Comparison of ENCODE assay signal across 28 cellular contexts in the genomic region with DNA sequence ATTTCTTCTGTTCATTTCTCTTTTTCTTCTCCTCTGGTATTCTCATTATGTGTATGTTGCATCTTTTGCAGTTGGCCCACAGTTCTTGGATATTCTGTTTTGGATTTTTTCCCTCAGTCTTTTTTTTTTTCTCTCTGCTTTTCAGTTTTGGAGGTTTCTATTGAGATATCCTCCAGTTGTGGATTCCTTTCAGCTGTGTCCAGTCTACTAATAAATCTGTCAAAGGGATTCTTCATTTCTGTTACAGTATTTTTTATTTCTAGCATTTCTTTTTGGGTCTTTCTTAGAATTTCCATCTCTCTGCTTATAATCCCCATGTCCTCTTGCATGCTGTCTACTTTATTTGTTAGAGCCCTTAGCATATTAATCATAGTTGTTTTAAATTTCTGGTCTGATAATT. TPM values are rescaled to one million over a fixed set of nuclear protein-coding genes. Genes with fewer than 3 reads are reported as not detected.
"Had no signal": no experiment of that assay in that cellular context is flagged by ENCODE, and none has a peak within 500 bp of the region (broad histone marks: within the 10 kb centered on the region; RNA-seq: fewer than 3 reads in every experiment).

No MANE protein-coding gene starts in this region.

- H3K36me3 ChIP-seq: stomach, suprapubic skin, thoracic aorta, thyroid gland, tibial artery, tibial nerve, transverse colon, upper lobe of left lung, upper lobe of right lung, uterus, vagina had no signal

- H3K27me3 ChIP-seq: stomach, suprapubic skin, testis, thyroid gland, tibial artery, tibial nerve, transverse colon, upper lobe of left lung, upper lobe of right lung, vagina had no signal

- ATAC-seq: stimulated activated effector memory CD8-positive, alpha-beta T cell treated with anti-CD3 and anti-CD28 coated beads, Interleukin-12 subunit alpha, Interleukin-12 subunit beta, amount 100 ng/mL, for 72 hours; stimulated activated memory B cell treated with anti-CD40 and anti-IgM and Interleukin-4, amounts not matched to agents 10 μg/mL and 1 μg/mL and 100 μg/mL, for 72 hours; stimulated activated naive B cell treated with anti-CD40 and anti-IgM and Interleukin-4, amounts not matched to agents 10 μg/mL and 1 μg/mL and 100 μg/mL, for 72 hours; stimulated activated naive CD8-positive, alpha-beta T cell treated with anti-CD3 and anti-CD28 coated beads, Interleukin-15, amount 100 ng/mL, for 72 hours; stimulated activated naive CD8-positive, alpha-beta T cell treated with anti-CD3 and anti-CD28 coated beads, Interleukin-15, Interleukin-2, amounts not matched to agents 100 U/mL and 50 U/mL, for 24 hours; upper lobe of right lung had no signal

- H3K4me1 ChIP-seq: stomach, suprapubic skin, testis, tibial artery, tibial nerve, upper lobe of left lung, upper lobe of right lung, uterus, vagina had no signal

- H3K4me3 ChIP-seq: stomach, suprapubic skin, testis, thoracic aorta, thyroid gland, tibial artery, tibial nerve, transverse colon, upper lobe of left lung, upper lobe of right lung, uterus, vagina had no signal

- DNase-seq: stimulated activated CD4-positive, alpha-beta T cell treated with anti-CD3 and anti-CD28 coated beads, Interleukin-2, amount 100 ng/mL, for 48 hours; stimulated activated CD4-positive, alpha-beta T cell treated with anti-CD3 and anti-CD28 coated beads, Interleukin-4, amount 100 ng/mL, for 1 hour; stimulated activated CD4-positive, alpha-beta T cell treated with anti-CD3 and anti-CD28 coated beads, Interleukin-4, amount 100 ng/mL, for 24 hours; stimulated activated CD4-positive, alpha-beta T cell treated with anti-CD3 and anti-CD28 coated beads, Interleukin-4, amount 100 ng/mL, for 4 hours; stimulated activated CD8-positive, alpha-beta memory T cell treated with anti-CD3 and anti-CD28 coated beads, Interleukin-4, amount 100 ng/mL, for 48 hours; stimulated activated naive B cell treated with anti-CD40 and anti-IgM and Interleukin-4, amounts not matched to agents 10 μg/mL and 1 μg/mL and 100 μg/mL, for 72 hours; stimulated activated naive CD4-positive, alpha-beta T cell treated with Interleukin-2 at 50 U/mL for 16 hours; stimulated activated naive CD8-positive, alpha-beta T cell treated with anti-CD3 and anti-CD28 coated beads, Interleukin-15, amount 100 ng/mL, for 72 hours; stimulated activated naive CD8-positive, alpha-beta T cell treated with anti-CD3 and anti-CD28 coated beads, Interleukin-15, Interleukin-2, amounts not matched to agents 100 U/mL and 50 U/mL, for 24 hours; stomach; substantia nigra; testis; thyroid gland; tibial artery; transverse colon; upper lobe of left lung; upper lobe of right lung; uterus had no signal

- FAIRE-seq: urothelium cell line had no signal

- H3K9me3 ChIP-seq: suprapubic skin, testis, thyroid gland, transverse colon, upper lobe of right lung, vagina had no signal

- H3K27ac ChIP-seq: stomach, suprapubic skin, testis, thoracic aorta, thyroid gland, tibial artery, tibial nerve, transverse colon, upper lobe of left lung, upper lobe of right lung, uterus, vagina had no signal

RNA-seq across cellular contexts. Expression of gene MEP1B, which starts 6.3 kb away (rescaled TPM):
- total RNA-seq: subcutaneous adipose tissue, suprapubic skin, thoracic aorta, tibial nerve, upper lobe of left lung, upper lobe of right lung, ureter, uterus, vagina had no signal
- polyA plus RNA-seq: stomach, urinary bladder had no signal
